8 cellular contexts compared by ENCODE assay signal in the genomic region with DNA sequence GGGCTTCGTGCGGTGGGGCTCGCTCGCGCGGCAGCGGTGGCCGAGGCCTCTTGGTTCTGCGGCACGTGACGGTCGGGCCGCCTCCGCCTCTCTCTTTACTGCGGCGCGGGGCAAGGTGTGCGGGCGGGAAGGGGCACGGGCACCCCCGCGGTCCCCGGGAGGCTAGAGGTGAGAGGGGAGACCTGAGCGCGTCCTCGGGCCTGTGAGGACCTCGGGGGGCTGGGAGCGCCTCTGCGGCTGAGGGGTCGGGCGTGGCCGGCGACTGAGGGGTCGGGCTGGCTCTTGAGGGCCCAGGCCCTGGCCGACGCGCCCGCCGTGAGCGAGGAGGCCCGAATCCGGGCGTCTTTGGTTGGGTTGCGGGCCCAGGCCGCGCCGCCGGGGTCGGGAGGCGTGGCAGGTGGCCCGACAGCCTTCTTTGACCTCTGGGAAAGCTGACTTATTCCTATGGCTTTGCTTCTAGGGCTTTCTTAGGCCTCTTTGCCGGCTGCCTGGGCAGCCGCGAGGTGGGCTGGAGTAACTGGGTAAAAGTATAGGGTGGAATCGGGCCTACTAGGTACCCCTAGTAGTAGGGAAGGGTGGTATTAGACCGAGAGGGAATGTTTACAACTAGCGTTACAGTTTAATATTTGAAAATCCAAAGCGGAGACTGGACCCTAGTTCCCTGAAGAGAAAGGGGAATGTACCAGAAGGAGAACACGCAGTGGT. TPM values are rescaled to one million over a fixed set of nuclear protein-coding genes. Genes with fewer than 3 reads are reported as not detected.
DNase-seq lines count a peak whose midpoint lies in the region; ATAC-seq and TF ChIP-seq lines count a peak whose summit lies in the region.

TSS of gene CANX (plus strand) at position 33 of the 705 bp plus-strand sequence. CDS start 6,715 bp downstream, outside the sequence.

- DNase-seq in SJCRH30 (no peak), erythroblast (lab: John Stamatoyannopoulos, UW) (no peak), NCI-H146 (lab: John Stamatoyannopoulos, UW) (no peak), Ammon's horn (ENCODE audit: low spot score) (no peak)
- no peak for DNase-seq in naive thymus-derived CD4-positive, alpha-beta T cell

- no peak for TF ChIP-seq CTCF in C4-2B (conservative IDR thresholded peaks at IDR 0.05)

- no peaks in the 10 kb centered on the region for H3K27me3 Mint-ChIP-seq in naive thymus-derived CD4-positive, alpha-beta T cell

- H3K4me3 Mint-ChIP-seq in naive thymus-derived CD4-positive, alpha-beta T cell = peak within 1 kb of the TSS; percentile 89 to 97 (median 96)

- H3K4me3 ChIP-seq in SJCRH30 = peak within 1 kb of the TSS; percentile 90
- peak within 1 kb of the TSS; percentile 72 for H3K4me3 ChIP-seq in naive thymus-derived CD4-positive, alpha-beta T cell (ENCODE audit: low read length)

- peak within 1 kb of the TSS; percentile 94 to 100 (median 98) for H3K27ac Mint-ChIP-seq in naive thymus-derived CD4-positive, alpha-beta T cell

- peaks cover 0 to 28% (median 12%) of the 10 kb centered on the region in 5 donors for H3K36me3 Mint-ChIP-seq in naive thymus-derived CD4-positive, alpha-beta T cell

- ATAC-seq in GM21737 (IDR thresholded peaks at IDR 0.05; ENCODE audit: unreplicated experiment) (peak; percentile 11), GM18861 (IDR thresholded peaks at IDR 0.05; ENCODE audit: unreplicated experiment) (no peak)
- ATAC-seq in naive thymus-derived CD4-positive, alpha-beta T cell = no peak

- peak within 1 kb of the TSS; percentile 99 for H3K27ac ChIP-seq in C4-2B
- peak within 1 kb of the TSS; percentile 88 for H3K27ac ChIP-seq in SJCRH30
- peak within 1 kb of the TSS; percentile 100 for H3K27ac ChIP-seq in naive thymus-derived CD4-positive, alpha-beta T cell (ENCODE audit: low read depth, low read length)

- no peaks in the 10 kb centered on the region for H3K9me3 Mint-ChIP-seq in naive thymus-derived CD4-positive, alpha-beta T cell

- peaks cover 31 to 61% (median 53%) of the 10 kb centered on the region in 7 donors for H3K4me1 Mint-ChIP-seq in naive thymus-derived CD4-positive, alpha-beta T cell

- peaks cover 19% of the 10 kb centered on the region for H3K36me3 ChIP-seq in SJCRH30
- H3K36me3 ChIP-seq in naive thymus-derived CD4-positive, alpha-beta T cell (ENCODE audit: control insufficient read depth in 2 of 3, insufficient read depth in 3 of 3, low read length in 3 of 3) = peaks cover 0 to 11% (median 0%) of the 10 kb centered on the region in 3 experiments

- H3K27me3 ChIP-seq in SJCRH30 = no peaks in the 10 kb centered on the region
- no peaks in the 10 kb centered on the region for H3K27me3 ChIP-seq in naive thymus-derived CD4-positive, alpha-beta T cell (ENCODE audit: control insufficient read depth in 2 of 2, insufficient read depth in 2 of 2, low read length in 2 of 2)

- peak; percentile 66 for TF ChIP-seq POLR2A in erythroblast (IDR thresholded peaks at IDR 0.05; ENCODE audit: low read length)

- CTCF ChIA-PET in naive thymus-derived CD4-positive, alpha-beta T cell (lab: Charles Lee) = no interaction called here

- H3K4me1 ChIP-seq in SJCRH30 = no peaks in the 10 kb centered on the region
- H3K4me1 ChIP-seq in naive thymus-derived CD4-positive, alpha-beta T cell (ENCODE audit: control insufficient read depth in 2 of 2, insufficient read depth in 2 of 2, low read length in 2 of 2) = peaks cover 21 to 30% of the 10 kb centered on the region in 2 donors

- intact Hi-C loops in naive thymus-derived CD4-positive, alpha-beta T cell (cut with micrococcal nuclease) = loop anchor here (1.0 to 5.0 kb wide), 16 partner anchors 21 to 1072 kb away; partner anchors contain the start of genes HNRNPH1 (in 2 of the 2), MAML1 (in 2 of the 2), MRNIP (in 2 of the 2) and CLK4 (in 1 of the 2)

- no peaks in the 10 kb centered on the region for H3K9me3 ChIP-seq in SJCRH30 (replicated peaks)
- no peaks in the 10 kb centered on the region for H3K9me3 ChIP-seq in naive thymus-derived CD4-positive, alpha-beta T cell (ENCODE audit: control insufficient read depth in 2 of 3, low read length in 3 of 3)

- POLR2A ChIA-PET in naive thymus-derived CD4-positive, alpha-beta T cell (lab: Charles Lee) = interaction anchor here (0.6 to 3.3 kb wide), 8 partner anchors 14 to 147 kb away, joined by 3 to 22 read pairs (median 4); partner anchors contain the start of genes HNRNPH1 and MAML1

RNA-seq across cellular contexts. Expression of gene CANX, which starts in this region (rescaled TPM):
- 453 and 506 TPM in 2 replicates for total RNA-seq in SJCRH30 (2014; rRNA removed; shearing (Covaris generic))
- total RNA-seq in naive thymus-derived CD4-positive, alpha-beta T cell = 100 to 1,000 TPM; 184 to 499 (median 337) TPM
- polyA plus RNA-seq in naive thymus-derived CD4-positive, alpha-beta T cell = 100 to 1,000 TPM; 175 to 188 TPM
